23 cellular contexts compared by ENCODE assay signal in genomic region chr1:30043731-30044408, GRCh38.
DNase-seq lines count a peak whose midpoint lies in the region; ATAC-seq and TF ChIP-seq lines count a peak whose summit lies in the region.
"Had no signal": no experiment of that assay in that cellular context is flagged by ENCODE, and none has a peak within 500 bp of the region (broad histone marks: within the 10 kb centered on the region; RNA-seq: fewer than 3 reads in every experiment).

No MANE protein-coding gene starts in this region.

- H2AFZ ChIP-seq in neural progenitor cell (replicated peaks) = no peak overlapping the region
- H2AFZ ChIP-seq: GM23338 had no signal

- no peak for TF ChIP-seq CTCF in esophagus muscularis mucosa (IDR thresholded peaks at IDR 0.05)
- no peak for TF ChIP-seq CTCF in neural progenitor cell (IDR thresholded peaks at IDR 0.05)
- TF ChIP-seq CTCF in type B pancreatic cell (conservative IDR thresholded peaks at IDR 0.05) = no peak
- no peak for TF ChIP-seq CTCF in left lung (IDR thresholded peaks at IDR 0.05)

- H3K9ac ChIP-seq in neural progenitor cell = no peak overlapping the region

- H4K20me1 ChIP-seq in neural progenitor cell (ENCODE audit: low read depth) = no peaks in the 10 kb centered on the region

- no peak for TF ChIP-seq POLR2A in esophagus muscularis mucosa (IDR thresholded peaks at IDR 0.05; ENCODE audit: low read depth)

- intact Hi-C loops in esophagus muscularis mucosa (cut with DNase I) (no loop called here), left lung (cut with DNase I) (no loop called here)

- H3K27ac Mint-ChIP-seq in neural progenitor cell (peak overlapping the region; percentile 49), type B pancreatic cell (no peak overlapping the region)
- H3K27ac Mint-ChIP-seq: GM23338 had no signal

- no peak for ATAC-seq in GM19328 (IDR thresholded peaks at IDR 0.05; ENCODE audit: unreplicated experiment)
- ATAC-seq in left lung = no peak
- ATAC-seq: GM23338, HepG2, K562, PC-3 had no signal

- no peaks in the 10 kb centered on the region for H3F3A ChIP-seq in neural progenitor cell (ENCODE audit: low read depth)

- H3K36me3 Mint-ChIP-seq in neural progenitor cell (no peaks in the 10 kb centered on the region), type B pancreatic cell (no peaks in the 10 kb centered on the region)

- H3K4me1 Mint-ChIP-seq in neural progenitor cell (no peaks in the 10 kb centered on the region), type B pancreatic cell (ENCODE audit: unreplicated experiment) (peaks cover 7% of the 10 kb centered on the region)
- H3K4me1 Mint-ChIP-seq: GM23338 had no signal

- H3K36me3 ChIP-seq in esophagus muscularis mucosa = no peaks in the 10 kb centered on the region
- H3K36me3 ChIP-seq in neural progenitor cell = no peaks in the 10 kb centered on the region
- H3K36me3 ChIP-seq in left lung = no peaks in the 10 kb centered on the region
- H3K36me3 ChIP-seq: MG63 had no signal

- H3K27me3 ChIP-seq in esophagus muscularis mucosa (peaks cover 0 to 28% (median 0%) of the 10 kb centered on the region in 4 donors), neural progenitor cell (no peaks in the 10 kb centered on the region), left lung (peaks cover 0 to 12% of the 10 kb centered on the region in 2 donors)
- H3K27me3 ChIP-seq: MG63 had no signal

- peaks cover 3% of the 10 kb centered on the region for H3K27me3 Mint-ChIP-seq in neural progenitor cell (ENCODE audit: insufficient read depth, low read depth)
- peaks cover under 1% of the 10 kb centered on the region for H3K27me3 Mint-ChIP-seq in type B pancreatic cell

- H3K9me3 ChIP-seq in esophagus muscularis mucosa (no peaks in the 10 kb centered on the region), neural progenitor cell (ENCODE audit: low read depth) (no peaks in the 10 kb centered on the region), left lung (peaks cover 0 to 11% of the 10 kb centered on the region in 2 donors)
- H3K9me3 ChIP-seq: MG63 had no signal

- H3K27ac ChIP-seq in esophagus muscularis mucosa (replicated peaks in 1 of 4) (no peak overlapping the region), neural progenitor cell (no peak overlapping the region), left lung (no peak overlapping the region)
- H3K27ac ChIP-seq: 22Rv1, HL-60 had no signal

- peak; percentile 52 for DNase-seq in NK-92 treated with Interleukin-12 subunit alpha and Interleukin-12 subunit beta, amount 100 ng/mL, for 24 hours (lab: John Stamatoyannopoulos, UW)
- no peak for DNase-seq in NK-92 (lab: John Stamatoyannopoulos, UW; ENCODE audit: unreplicated experiment)
- peak; percentile 68 for DNase-seq in esophagus muscularis mucosa (ENCODE audit: extremely low spot score)
- no peak for DNase-seq in neural progenitor cell (ENCODE audit: low spot score)
- peak; percentile 31 for DNase-seq in type B pancreatic cell (ENCODE audit: extremely low spot score, unreplicated experiment)
- no peak for DNase-seq in iPS-NIHi11 (ENCODE audit: low spot score)
- DNase-seq in left lung = no peak
- DNase-seq: AML-193, C1 segment of cervical spinal cord, MG63, NCI-H1417, NCI-H1694 treated with DMSO at 0.1 percent for 48 hours, NCI-H2081 treated with DMSO at 0.1 percent for 48 hours, NCI-H446 treated with DMSO at 0.1 percent for 48 hours, NCI-H526 treated with DMSO at 0.1 percent for 48 hours, PC-3, Right ventricle myocardium superior had no signal

- H3K79me2 ChIP-seq in neural progenitor cell (ENCODE audit: low read depth) = no peaks in the 10 kb centered on the region

- no peaks in the 10 kb centered on the region for H3K4me1 ChIP-seq in esophagus muscularis mucosa
- no peaks in the 10 kb centered on the region for H3K4me1 ChIP-seq in neural progenitor cell
- no peaks in the 10 kb centered on the region for H3K4me1 ChIP-seq in left lung

- no peak overlapping the region for H3K4me3 Mint-ChIP-seq in neural progenitor cell
- H3K4me3 Mint-ChIP-seq in type B pancreatic cell = no peak overlapping the region
- H3K4me3 Mint-ChIP-seq: GM23338 had no signal

- 75% methylated on average over 1 of the region's 1 CpG for WGBS in esophagus muscularis mucosa

- no peak overlapping the region for H3K4me3 ChIP-seq in esophagus muscularis mucosa
- H3K4me3 ChIP-seq in neural progenitor cell = no peak overlapping the region
- H3K4me3 ChIP-seq in left lung = no peak overlapping the region
- H3K4me3 ChIP-seq: GM23338, K562, MG63 had no signal

- no peaks in the 10 kb centered on the region for H3K9me3 Mint-ChIP-seq in neural progenitor cell
- H3K9me3 Mint-ChIP-seq in type B pancreatic cell = peaks cover 5% of the 10 kb centered on the region

- no peak overlapping the region for H3K4me2 ChIP-seq in neural progenitor cell
- H3K4me2 ChIP-seq: GM23338 had no signal

- TF ChIP-seq EP300 in esophagus muscularis mucosa (IDR thresholded peaks at IDR 0.05) = no peak

Comparison
In these comparisons a context has a peak if more than half of its experiments do, and no peak if none do; other contexts are left out.
1. DNase-seq: peak in NK-92 treated with Interleukin-12 subunit alpha and Interleukin-12 subunit beta, amount 100 ng/mL, for 24 hours (single experiment), esophagus muscularis mucosa (single experiment) and type B pancreatic cell (single experiment); none in NK-92 (single experiment), neural progenitor cell (single experiment), iPS-NIHi11 (single experiment) and left lung (0 of 2).